Comparison of ENCODE assay signal across 8 cellular contexts in genomic region chr19:58451358-58452101, GRCh38. TPM values are rescaled to one million over a fixed set of nuclear protein-coding genes. Genes with fewer than 3 reads are reported as not detected.
A peak's percentile ranks its signal among the peaks of the same experiment; 100 is the strongest.
DNase-seq lines count a peak whose midpoint lies in the region; ATAC-seq, FAIRE-seq and TF ChIP-seq lines count a peak whose summit lies in the region.

Gene ZNF324B, plus strand, starts transcription at chr19:58451622. Its CDS starts 2,080 bp downstream, at chr19:58453702.

- TF ChIP-seq POLR2A in GM12892 (IDR thresholded peaks at IDR 0.05; ENCODE audit: low read depth, low read length), result peak; percentile 66; the same call in 1 of the 2 replicates

- peak within 1 kb of the TSS; percentile 49 for H3K27ac Mint-ChIP-seq in activated naive CD8-positive, alpha-beta T cell treated with anti-CD3 and anti-CD28 coated beads, Interleukin-2, amount 50 U/mL, for 24 hours
- H3K27ac Mint-ChIP-seq in type B pancreatic cell, result peak within 1 kb of the TSS; percentile 60

- FAIRE-seq in GM12892 (lab: Jason Lieb, UNC), result peak; percentile 89

- peaks cover 14% of the 10 kb centered on the region for H3K9me3 Mint-ChIP-seq in activated naive CD8-positive, alpha-beta T cell treated with anti-CD3 and anti-CD28 coated beads, Interleukin-2, amount 50 U/mL, for 24 hours
- no peaks in the 10 kb centered on the region for H3K9me3 Mint-ChIP-seq in type B pancreatic cell

- H3K36me3 Mint-ChIP-seq in activated naive CD8-positive, alpha-beta T cell treated with anti-CD3 and anti-CD28 coated beads, Interleukin-2, amount 50 U/mL, for 24 hours (ENCODE audit: low read depth), result peaks cover 21% of the 10 kb centered on the region
- H3K36me3 Mint-ChIP-seq in type B pancreatic cell, result peaks cover 4% of the 10 kb centered on the region

- H3K27me3 ChIP-seq in heart right ventricle, result peaks cover 0 to 15% (median 0%) of the 10 kb centered on the region in 7 donors

- peaks cover 15% of the 10 kb centered on the region for H3K27me3 Mint-ChIP-seq in activated naive CD8-positive, alpha-beta T cell treated with anti-CD3 and anti-CD28 coated beads, Interleukin-2, amount 50 U/mL, for 24 hours
- peaks cover 9% of the 10 kb centered on the region for H3K27me3 Mint-ChIP-seq in type B pancreatic cell

- peaks cover 23% of the 10 kb centered on the region for H3K4me1 Mint-ChIP-seq in activated naive CD8-positive, alpha-beta T cell treated with anti-CD3 and anti-CD28 coated beads, Interleukin-2, amount 50 U/mL, for 24 hours
- H3K4me1 Mint-ChIP-seq in type B pancreatic cell (ENCODE audit: unreplicated experiment), result peaks cover 11% of the 10 kb centered on the region

- peak; percentile 98 for ATAC-seq in HG02840 (IDR thresholded peaks at IDR 0.05; ENCODE audit: low FRiP score, unreplicated experiment)
- ATAC-seq in activated naive CD8-positive, alpha-beta T cell treated with anti-CD3 and anti-CD28 coated beads, Interleukin-2, amount 50 U/mL, for 24 hours, result peak; percentile 97
- ATAC-seq in heart right ventricle, result peak; percentile 97 to 99 (median 99)

- peak within 1 kb of the TSS; percentile 83 for H3K4me3 Mint-ChIP-seq in activated naive CD8-positive, alpha-beta T cell treated with anti-CD3 and anti-CD28 coated beads, Interleukin-2, amount 50 U/mL, for 24 hours
- peak within 1 kb of the TSS; percentile 94 for H3K4me3 Mint-ChIP-seq in type B pancreatic cell

- peak within 1 kb of the TSS; percentile 68 to 99 (median 82) for H3K4me3 ChIP-seq in heart right ventricle

- intact Hi-C loops in heart right ventricle (cut with DNase I), result loop anchor here in 1 of 10 donors (1.0 kb wide), 1 partner anchor 11 kb away; the partner anchor contains the start of gene ZNF132

- H3K36me3 ChIP-seq in heart right ventricle, result peaks cover 0 to 26% (median 0%) of the 10 kb centered on the region in 9 donors

- 0% methylated on average over 68 to 79 of the region's 79 CpGs for WGBS in heart right ventricle, 2 donors

- H3K9me3 ChIP-seq in heart right ventricle, result peaks cover 0 to 7% (median 0%) of the 10 kb centered on the region in 11 donors

- no peak for TF ChIP-seq CTCF in heart right ventricle (IDR thresholded peaks at IDR 0.05)
- peak; percentile 28 for TF ChIP-seq CTCF in type B pancreatic cell (conservative IDR thresholded peaks at IDR 0.05)

- peak; percentile 98 for DNase-seq in GM12892 (ENCODE audit: insufficient read length)
- peak; percentile 99 for DNase-seq in NCI-H1436 (lab: John Stamatoyannopoulos, UW)
- DNase-seq in SW480 (ENCODE audit: low spot score), result peak; percentile 97
- peak; percentile 96 for DNase-seq in activated naive CD8-positive, alpha-beta T cell treated with anti-CD3 and anti-CD28 coated beads, Interleukin-2, amount 50 U/mL, for 24 hours
- peak; percentile 96 for DNase-seq in heart right ventricle
- DNase-seq in pons (ENCODE audit: low spot score), result peak; percentile 98
- DNase-seq in type B pancreatic cell (ENCODE audit: extremely low spot score, unreplicated experiment), result peak; percentile 96

- peak within 1 kb of the TSS in 8 of 10 donors; percentile 28 to 85 (median 68) for H3K27ac ChIP-seq in heart right ventricle

- H3K4me1 ChIP-seq in heart right ventricle, result peaks cover 0 to 16% (median 5%) of the 10 kb centered on the region in 9 donors

RNA-seq across cellular contexts. Expression of gene ZNF324B, which starts in this region (rescaled TPM):
- 2.8 TPM for polyA plus RNA-seq in GM12892 (2012; ENCODE audit: missing spikeins)
- total RNA-seq in heart right ventricle (1 to 10 TPM; 1.9 to 5.2 (median 3.2) TPM), type B pancreatic cell (ENCODE audit: low replicate concordance) (9.3 and 12.7 TPM in 2 replicates)
- polyA plus RNA-seq in heart right ventricle, result 1 to 10 TPM; 1.4 to 1.6 TPM

Comparison
In these comparisons a context has a peak if more than half of its experiments do, and no peak if none do; other contexts are left out.
1. Peak in every context shown above with its lines: DNase-seq, ATAC-seq, H3K4me3 ChIP-seq and H3K27ac ChIP-seq.